ENCODE assay signal across 28 cellular contexts in genomic region chr2:3669656-3670055, GRCh38. TPM values are rescaled to one million over a fixed set of nuclear protein-coding genes. Genes with fewer than 3 reads are reported as not detected.
"Had no signal": no experiment of that assay in that cellular context is flagged by ENCODE, and none has a peak within 500 bp of the region (broad histone marks: within the 10 kb centered on the region; RNA-seq: fewer than 3 reads in every experiment).

No MANE protein-coding gene starts in this region.

- H3K4me3 ChIP-seq: breast epithelium, SK-N-MC had no signal

- H3K27me3 Mint-ChIP-seq: activated naive CD4-positive, alpha-beta T cell treated with anti-CD3 and anti-CD28 coated beads, Interleukin-2, amount 50 U/mL, for 24 hours; activated T-helper 17 cell treated with anti-CD3 and anti-CD28 coated beads, Interleukin-2, amount 50 U/mL, for 72 hours had no signal

- H3K9me3 Mint-ChIP-seq: activated naive CD4-positive, alpha-beta T cell treated with anti-CD3 and anti-CD28 coated beads, Interleukin-2, amount 50 U/mL, for 24 hours; activated T-helper 17 cell treated with anti-CD3 and anti-CD28 coated beads, Interleukin-2, amount 50 U/mL, for 72 hours; T-cell had no signal

- H3K27me3 ChIP-seq: breast epithelium had no signal

- DNase-seq: activated CD4-positive, alpha-beta T cell treated with anti-CD3 and anti-CD28 coated beads for 4 hours; activated naive CD4-positive, alpha-beta T cell; activated T-cell treated with anti-CD3 and anti-CD28 coated beads for 4 hours; activated T-cell treated with anti-CD3 and anti-CD28 coated beads, Interleukin-2, amount 50 U/mL, for 48 hours; aorta; NCI-H1092 treated with DMSO at 0.1 percent for 48 hours; NCI-H1417 treated with DMSO at 0.1 percent for 48 hours; NCI-H1694; NCI-H2029; NCI-H2107; NCI-H345; NCI-H510A; NCI-H526 treated with DMSO at 0.1 percent for 48 hours; NCI-H82; RPMI8226 had no signal

- H3K9ac ChIP-seq: KMS-11 had no signal

- H3K4me3 Mint-ChIP-seq: activated naive CD4-positive, alpha-beta T cell treated with anti-CD3 and anti-CD28 coated beads, Interleukin-2, amount 50 U/mL, for 24 hours; activated T-helper 17 cell treated with anti-CD3 and anti-CD28 coated beads, Interleukin-2, amount 50 U/mL, for 72 hours; T-cell had no signal

- H3K4me1 ChIP-seq: breast epithelium had no signal

- ATAC-seq: activated CD4-positive, CD25-positive, alpha-beta regulatory T cell treated with anti-CD3 and anti-CD28 coated beads, Interleukin-2, amount 50 U/mL, for 24 hours; activated T-helper 17 cell treated with anti-CD3 and anti-CD28 coated beads, Interleukin-2, amount 50 U/mL, for 72 hours; Right ventricle myocardium inferior; T-cell had no signal

- H3K4me1 Mint-ChIP-seq: activated naive CD4-positive, alpha-beta T cell treated with anti-CD3 and anti-CD28 coated beads, Interleukin-2, amount 50 U/mL, for 24 hours; activated T-helper 17 cell treated with anti-CD3 and anti-CD28 coated beads, Interleukin-2, amount 50 U/mL, for 72 hours; T-cell had no signal

- H3K36me3 Mint-ChIP-seq: activated naive CD4-positive, alpha-beta T cell treated with anti-CD3 and anti-CD28 coated beads, Interleukin-2, amount 50 U/mL, for 24 hours; T-cell had no signal

- H3K36me3 ChIP-seq: breast epithelium had no signal

- H3K27ac Mint-ChIP-seq: activated naive CD4-positive, alpha-beta T cell treated with anti-CD3 and anti-CD28 coated beads, Interleukin-2, amount 50 U/mL, for 24 hours; activated T-helper 17 cell treated with anti-CD3 and anti-CD28 coated beads, Interleukin-2, amount 50 U/mL, for 72 hours; T-cell had no signal

- H3K27ac ChIP-seq: breast epithelium, KMS-11, SK-N-MC, VCaP had no signal

- H3K9me3 ChIP-seq: breast epithelium had no signal

RNA-seq across cellular contexts. Expression of gene ALLC, which starts 11.7 kb away (rescaled TPM):
- total RNA-seq: activated CD8-positive, alpha-beta memory T cell treated with anti-CD3 and anti-CD28 coated beads for 36 hours; activated T-helper 17 cell treated with anti-CD3 and anti-CD28 coated beads, Interleukin-2, amount 50 U/mL, for 72 hours; aorta; MCF 10A; OCI-LY7; Right ventricle myocardium inferior; T-cell; T-helper 2 cell treated with Interferon-gamma antibody and Interleukin-4, amounts not matched to agents 100 ng/mL and 5 ng/mL, for 36 hours had no signal

RNA-seq across cellular contexts. Expression of gene DCDC2C, which starts 33.7 kb away (rescaled TPM):
- total RNA-seq: activated CD8-positive, alpha-beta memory T cell treated with anti-CD3 and anti-CD28 coated beads for 36 hours; activated T-helper 17 cell treated with anti-CD3 and anti-CD28 coated beads, Interleukin-2, amount 50 U/mL, for 72 hours; MCF 10A; OCI-LY7; Right ventricle myocardium inferior; T-cell; T-helper 2 cell treated with Interferon-gamma antibody and Interleukin-4, amounts not matched to agents 100 ng/mL and 5 ng/mL, for 36 hours had no signal
